Comparison of ENCODE assay signal across 1 cellular context in genomic region chr11:64337538-64338249, GRCh38.
TF ChIP-seq lines count a peak whose summit lies in the region.

No MANE protein-coding gene starts in this region.

TF ChIP-seq in K562, 482 proteins besides CTCF, POLR2A, EP300 and RAD21 (continued from another document):
- TF ChIP-seq TARDBP (IDR thresholded peaks at IDR 0.05) (no peak), HDAC8 (tag; IDR thresholded peaks at IDR 0.05) (no peak), L3MBTL2 (IDR thresholded peaks at IDR 0.05) (no peak), SREBF2 (CRISPR knock-in tag; IDR thresholded peaks at IDR 0.05) (no peak), KLF1 (tag; IDR thresholded peaks at IDR 0.05) (no peak), ETS1 (conservative IDR thresholded peaks at IDR 0.05; ENCODE audit: control insufficient read depth, low read depth, low read length) (no peak), TRIM28 (IDR thresholded peaks at IDR 0.05) (no peak), PRMT5 (CRISPR knock-in tag; IDR thresholded peaks at IDR 0.05) (no peak), NR2C2 (CRISPR knock-in tag; IDR thresholded peaks at IDR 0.05) (0 out of 2 replicates have a peak, but pooled peaks have one; percentile 32), NR2C2 (tag; IDR thresholded peaks at IDR 0.05) (no peak), ADNP (tag; IDR thresholded peaks at IDR 0.05) (peak; percentile 92), CBX1 (IDR thresholded peaks at IDR 0.05; ENCODE audit: low read depth) (0 out of 2 replicates have a peak, but pooled peaks have one; percentile 41), PML (IDR thresholded peaks at IDR 0.05; ENCODE audit: low read length) (no peak), LCOR (CRISPR knock-in tag; IDR thresholded peaks at IDR 0.05) (no peak), ZNF165 (CRISPR knock-in tag; IDR thresholded peaks at IDR 0.05; ENCODE audit: borderline replicate concordance) (no peak), JUN (IDR thresholded peaks at IDR 0.05; ENCODE audit: borderline replicate concordance, low read depth, low read length) (no peak), JUN (CRISPR knock-in tag; IDR thresholded peaks at IDR 0.05; ENCODE audit: borderline replicate concordance) (0 out of 2 replicates have a peak, but pooled peaks have one; percentile 29), TOE1 (IDR thresholded peaks at IDR 0.05; ENCODE audit: borderline replicate concordance) (no peak), TOE1 (CRISPR knock-in tag; IDR thresholded peaks at IDR 0.05; ENCODE audit: borderline replicate concordance, low read depth) (0 out of 2 replicates have a peak, but pooled peaks have one; percentile 50), PHTF2 (CRISPR knock-in tag; IDR thresholded peaks at IDR 0.05) (no peak), CBX3 (IDR thresholded peaks at IDR 0.05; ENCODE audit: borderline replicate concordance in 1 of 2, low read length in 2 of 2) (peak in 1 of 2 experiments; percentile 54; a peak in 2 of 3 replicates), HNRNPH1 (optimal IDR thresholded peaks at IDR 0.05; ENCODE audit: low read depth, low read length) (no peak), CEBPG (CRISPR knock-in tag; IDR thresholded peaks at IDR 0.05) (peak; percentile 75), CEBPG (tag; conservative IDR thresholded peaks at IDR 0.05 in 1 of 2, IDR thresholded peaks at IDR 0.05 in 1 of 2) (peak in 1 of 2 experiments; percentile 76), BRD9 (IDR thresholded peaks at IDR 0.05; ENCODE audit: low read depth, partially characterized antibody) (peak; percentile 76), GABPB2 (CRISPR knock-in tag; conservative IDR thresholded peaks at IDR 0.05) (no peak), CREBBP (IDR thresholded peaks at IDR 0.05; ENCODE audit: low read depth, low read length) (no peak), ZFP36 (IDR thresholded peaks at IDR 0.05; ENCODE audit: low read depth, low read length, partially characterized antibody) (peak; percentile 93), ZNF717 (CRISPR knock-in tag; IDR thresholded peaks at IDR 0.05) (no peak), SNIP1 (IDR thresholded peaks at IDR 0.05; ENCODE audit: low read depth) (no peak), SAP30 (IDR thresholded peaks at IDR 0.05; ENCODE audit: borderline replicate concordance, insufficient read depth, low read depth, low read length, poor library complexity, severe bottlenecking) (no peak), ESRRA (IDR thresholded peaks at IDR 0.05; ENCODE audit: borderline replicate concordance, low read depth) (0 out of 2 replicates have a peak, but pooled peaks have one; percentile 13), ZNF174 (CRISPR knock-in tag; IDR thresholded peaks at IDR 0.05) (no peak), SRF (CRISPR knock-in tag; IDR thresholded peaks at IDR 0.05) (no peak), NFIC (IDR thresholded peaks at IDR 0.05) (0 out of 2 replicates have a peak, but pooled peaks have one; percentile 11), HDAC1 (IDR thresholded peaks at IDR 0.05) (0 out of 4 replicates have a peak, but pooled peaks of 1 of the 2 experiments have one; percentile 40)
- TF ChIP-seq, protein P1, sequence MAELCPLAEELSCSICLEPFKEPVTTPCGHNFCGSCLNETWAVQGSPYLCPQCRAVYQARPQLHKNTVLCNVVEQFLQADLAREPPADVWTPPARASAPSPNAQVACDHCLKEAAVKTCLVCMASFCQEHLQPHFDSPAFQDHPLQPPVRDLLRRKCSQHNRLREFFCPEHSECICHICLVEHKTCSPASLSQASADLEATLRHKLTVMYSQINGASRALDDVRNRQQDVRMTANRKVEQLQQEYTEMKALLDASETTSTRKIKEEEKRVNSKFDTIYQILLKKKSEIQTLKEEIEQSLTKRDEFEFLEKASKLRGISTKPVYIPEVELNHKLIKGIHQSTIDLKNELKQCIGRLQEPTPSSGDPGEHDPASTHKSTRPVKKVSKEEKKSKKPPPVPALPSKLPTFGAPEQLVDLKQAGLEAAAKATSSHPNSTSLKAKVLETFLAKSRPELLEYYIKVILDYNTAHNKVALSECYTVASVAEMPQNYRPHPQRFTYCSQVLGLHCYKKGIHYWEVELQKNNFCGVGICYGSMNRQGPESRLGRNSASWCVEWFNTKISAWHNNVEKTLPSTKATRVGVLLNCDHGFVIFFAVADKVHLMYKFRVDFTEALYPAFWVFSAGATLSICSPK (IDR thresholded peaks at IDR 0.05; ENCODE audit: borderline replicate concordance): no peak
- TF ChIP-seq, protein P2, sequence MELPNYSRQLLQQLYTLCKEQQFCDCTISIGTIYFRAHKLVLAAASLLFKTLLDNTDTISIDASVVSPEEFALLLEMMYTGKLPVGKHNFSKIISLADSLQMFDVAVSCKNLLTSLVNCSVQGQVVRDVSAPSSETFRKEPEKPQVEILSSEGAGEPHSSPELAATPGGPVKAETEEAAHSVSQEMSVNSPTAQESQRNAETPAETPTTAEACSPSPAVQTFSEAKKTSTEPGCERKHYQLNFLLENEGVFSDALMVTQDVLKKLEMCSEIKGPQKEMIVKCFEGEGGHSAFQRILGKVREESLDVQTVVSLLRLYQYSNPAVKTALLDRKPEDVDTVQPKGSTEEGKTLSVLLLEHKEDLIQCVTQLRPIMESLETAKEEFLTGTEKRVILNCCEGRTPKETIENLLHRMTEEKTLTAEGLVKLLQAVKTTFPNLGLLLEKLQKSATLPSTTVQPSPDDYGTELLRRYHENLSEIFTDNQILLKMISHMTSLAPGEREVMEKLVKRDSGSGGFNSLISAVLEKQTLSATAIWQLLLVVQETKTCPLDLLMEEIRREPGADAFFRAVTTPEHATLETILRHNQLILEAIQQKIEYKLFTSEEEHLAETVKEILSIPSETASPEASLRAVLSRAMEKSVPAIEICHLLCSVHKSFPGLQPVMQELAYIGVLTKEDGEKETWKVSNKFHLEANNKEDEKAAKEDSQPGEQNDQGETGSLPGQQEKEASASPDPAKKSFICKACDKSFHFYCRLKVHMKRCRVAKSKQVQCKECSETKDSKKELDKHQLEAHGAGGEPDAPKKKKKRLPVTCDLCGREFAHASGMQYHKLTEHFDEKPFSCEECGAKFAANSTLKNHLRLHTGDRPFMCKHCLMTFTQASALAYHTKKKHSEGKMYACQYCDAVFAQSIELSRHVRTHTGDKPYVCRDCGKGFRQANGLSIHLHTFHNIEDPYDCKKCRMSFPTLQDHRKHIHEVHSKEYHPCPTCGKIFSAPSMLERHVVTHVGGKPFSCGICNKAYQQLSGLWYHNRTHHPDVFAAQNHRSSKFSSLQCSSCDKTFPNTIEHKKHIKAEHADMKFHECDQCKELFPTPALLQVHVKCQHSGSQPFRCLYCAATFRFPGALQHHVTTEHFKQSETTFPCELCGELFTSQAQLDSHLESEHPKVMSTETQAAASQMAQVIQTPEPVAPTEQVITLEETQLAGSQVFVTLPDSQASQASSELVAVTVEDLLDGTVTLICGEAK (IDR thresholded peaks at IDR 0.05): no peak
- TF ChIP-seq, protein P2 (CRISPR knock-in tag; IDR thresholded peaks at IDR 0.05): no peak
- TF ChIP-seq, protein P3, sequence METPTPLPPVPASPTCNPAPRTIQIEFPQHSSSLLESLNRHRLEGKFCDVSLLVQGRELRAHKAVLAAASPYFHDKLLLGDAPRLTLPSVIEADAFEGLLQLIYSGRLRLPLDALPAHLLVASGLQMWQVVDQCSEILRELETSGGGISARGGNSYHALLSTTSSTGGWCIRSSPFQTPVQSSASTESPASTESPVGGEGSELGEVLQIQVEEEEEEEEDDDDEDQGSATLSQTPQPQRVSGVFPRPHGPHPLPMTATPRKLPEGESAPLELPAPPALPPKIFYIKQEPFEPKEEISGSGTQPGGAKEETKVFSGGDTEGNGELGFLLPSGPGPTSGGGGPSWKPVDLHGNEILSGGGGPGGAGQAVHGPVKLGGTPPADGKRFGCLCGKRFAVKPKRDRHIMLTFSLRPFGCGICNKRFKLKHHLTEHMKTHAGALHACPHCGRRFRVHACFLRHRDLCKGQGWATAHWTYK (CRISPR knock-in tag; IDR thresholded peaks at IDR 0.05): no peak
- TF ChIP-seq, protein P4, sequence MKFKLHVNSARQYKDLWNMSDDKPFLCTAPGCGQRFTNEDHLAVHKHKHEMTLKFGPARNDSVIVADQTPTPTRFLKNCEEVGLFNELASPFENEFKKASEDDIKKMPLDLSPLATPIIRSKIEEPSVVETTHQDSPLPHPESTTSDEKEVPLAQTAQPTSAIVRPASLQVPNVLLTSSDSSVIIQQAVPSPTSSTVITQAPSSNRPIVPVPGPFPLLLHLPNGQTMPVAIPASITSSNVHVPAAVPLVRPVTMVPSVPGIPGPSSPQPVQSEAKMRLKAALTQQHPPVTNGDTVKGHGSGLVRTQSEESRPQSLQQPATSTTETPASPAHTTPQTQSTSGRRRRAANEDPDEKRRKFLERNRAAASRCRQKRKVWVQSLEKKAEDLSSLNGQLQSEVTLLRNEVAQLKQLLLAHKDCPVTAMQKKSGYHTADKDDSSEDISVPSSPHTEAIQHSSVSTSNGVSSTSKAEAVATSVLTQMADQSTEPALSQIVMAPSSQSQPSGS (CRISPR knock-in tag; IDR thresholded peaks at IDR 0.05): no peak
- TF ChIP-seq, protein P5, sequence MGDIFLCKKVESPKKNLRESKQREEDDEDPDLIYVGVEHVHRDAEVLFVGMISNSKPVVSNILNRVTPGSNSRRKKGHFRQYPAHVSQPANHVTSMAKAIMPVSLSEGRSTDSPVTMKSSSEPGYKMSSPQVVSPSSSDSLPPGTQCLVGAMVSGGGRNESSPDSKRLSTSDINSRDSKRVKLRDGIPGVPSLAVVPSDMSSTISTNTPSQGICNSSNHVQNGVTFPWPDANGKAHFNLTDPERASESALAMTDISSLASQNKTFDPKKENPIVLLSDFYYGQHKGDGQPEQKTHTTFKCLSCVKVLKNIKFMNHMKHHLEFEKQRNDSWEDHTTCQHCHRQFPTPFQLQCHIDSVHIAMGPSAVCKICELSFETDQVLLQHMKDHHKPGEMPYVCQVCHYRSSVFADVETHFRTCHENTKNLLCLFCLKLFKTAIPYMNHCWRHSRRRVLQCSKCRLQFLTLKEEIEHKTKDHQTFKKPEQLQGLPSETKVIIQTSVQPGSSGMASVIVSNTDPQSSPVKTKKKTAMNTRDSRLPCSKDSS (IDR thresholded peaks at IDR 0.05; ENCODE audit: low read depth, partially characterized antibody): no peak
